In genomic region chr12:105836235-105836634, GRCh38 we compare ENCODE assay signal across 23 cellular contexts.
DNase-seq lines count a peak whose midpoint lies in the region; ATAC-seq and TF ChIP-seq lines count a peak whose summit lies in the region.
"Had no signal": no experiment of that assay in that cellular context is flagged by ENCODE, and none has a peak within 500 bp of the region (broad histone marks: within the 10 kb centered on the region; RNA-seq: fewer than 3 reads in every experiment).

No MANE protein-coding gene starts in this region.

- ATAC-seq in heart left ventricle (peak in 3 of 4 donors; percentile 49 to 67 (median 63)), Right ventricle myocardium inferior (no peak), right cardiac atrium (peak; percentile 66 to 69)
- ATAC-seq: GM12878 had no signal

- TF ChIP-seq POLR2A in heart left ventricle (IDR thresholded peaks at IDR 0.05) = no peak

- no peaks in the 10 kb centered on the region for H3K36me3 ChIP-seq in heart left ventricle
- no peaks in the 10 kb centered on the region for H3K36me3 ChIP-seq in left ventricle myocardium inferior
- no peaks in the 10 kb centered on the region for H3K36me3 ChIP-seq in neutrophil
- H3K36me3 ChIP-seq: BE2C, BLaER1 had no signal

- H3K9me3 ChIP-seq in heart left ventricle = no peaks in the 10 kb centered on the region
- no peaks in the 10 kb centered on the region for H3K9me3 ChIP-seq in right cardiac atrium (ENCODE audit: control insufficient read depth, low read length)
- no peaks in the 10 kb centered on the region for H3K9me3 ChIP-seq in left ventricle myocardium inferior (replicated peaks)
- no peaks in the 10 kb centered on the region for H3K9me3 ChIP-seq in neutrophil
- H3K9me3 ChIP-seq: BE2C, BLaER1 had no signal

- peaks cover 0 to 9% (median 0%) of the 10 kb centered on the region in 12 donors for H3K4me1 ChIP-seq in heart left ventricle
- no peaks in the 10 kb centered on the region for H3K4me1 ChIP-seq in right cardiac atrium (ENCODE audit: control insufficient read depth, insufficient read depth, low read length)
- peaks cover 4% of the 10 kb centered on the region for H3K4me1 ChIP-seq in left ventricle myocardium inferior
- peaks cover 54 to 56% of the 10 kb centered on the region in 2 experiments for H3K4me1 ChIP-seq in neutrophil (ENCODE audit: control insufficient read depth in 1 of 2, insufficient read depth in 1 of 2, low read depth in 1 of 2, low read length in 1 of 2)
- H3K4me1 ChIP-seq: BE2C had no signal

- H3K27me3 ChIP-seq in heart left ventricle (no peaks in the 10 kb centered on the region), right cardiac atrium (ENCODE audit: control insufficient read depth, insufficient read depth) (no peaks in the 10 kb centered on the region), left ventricle myocardium inferior (ENCODE audit: low read depth) (no peaks in the 10 kb centered on the region), neutrophil (no peaks in the 10 kb centered on the region)
- H3K27me3 ChIP-seq: BE2C, BLaER1 had no signal

- WGBS in heart left ventricle, 4 donors = 53 to 76% (median 62%) methylated on average over 2 of the region's 2 CpGs
- WGBS in right cardiac atrium = 63% methylated on average over 2 of the region's 2 CpGs

- DNase-seq in heart left ventricle (no peak), Right ventricle myocardium inferior (ENCODE audit: missing footprints) (no peak), right cardiac atrium (no peak), left ventricle myocardium inferior (no peak), epidermal melanocyte (ENCODE audit: insufficient read length, low spot score) (no peak)
- DNase-seq: 8988T; ACHN; BE2C; C1 segment of cervical spinal cord; CD4-positive, alpha-beta memory T cell; CD4-positive, CD25-positive, alpha-beta regulatory T cell; CD8-positive, alpha-beta memory T cell; COR-L47; DMS 273 treated with DMSO at 0.1 percent for 48 hours; DMS153; DMS53; DMS79; DND-41; EL; GDM1 had no signal

- no peak overlapping the region for H3K4me3 ChIP-seq in heart left ventricle
- H3K4me3 ChIP-seq in right cardiac atrium (ENCODE audit: low read length) = no peak overlapping the region
- no peak overlapping the region for H3K4me3 ChIP-seq in left ventricle myocardium inferior
- H3K4me3 ChIP-seq in neutrophil (ENCODE audit: low read depth in 1 of 2, low read length in 1 of 2) = no peak overlapping the region
- H3K4me3 ChIP-seq: BLaER1, GM12878 had no signal

- H3K27ac ChIP-seq in heart left ventricle = no peak overlapping the region
- no peak overlapping the region for H3K27ac ChIP-seq in right cardiac atrium (ENCODE audit: low read length)
- H3K27ac ChIP-seq in left ventricle myocardium inferior (replicated peaks) = no peak overlapping the region
- H3K27ac ChIP-seq in neutrophil = peak overlapping the region; percentile 89
- H3K27ac ChIP-seq: BLaER1 had no signal

- TF ChIP-seq CTCF in heart left ventricle (IDR thresholded peaks at IDR 0.05) (no peak), left ventricle myocardium inferior (IDR thresholded peaks at IDR 0.05; ENCODE audit: borderline replicate concordance) (no peak), neutrophil (IDR thresholded peaks at IDR 0.05) (no peak)

- intact Hi-C loops in heart left ventricle (cut with DNase I) = no loop called here
- intact Hi-C loops in Right ventricle myocardium inferior (cut with DNase I) = no loop called here
- intact Hi-C loops in right cardiac atrium (cut with DNase I) = no loop called here
- intact Hi-C loops in left ventricle myocardium inferior (cut with micrococcal nuclease) = no loop called here
